13 cellular contexts compared by ENCODE assay signal in the genomic region with DNA sequence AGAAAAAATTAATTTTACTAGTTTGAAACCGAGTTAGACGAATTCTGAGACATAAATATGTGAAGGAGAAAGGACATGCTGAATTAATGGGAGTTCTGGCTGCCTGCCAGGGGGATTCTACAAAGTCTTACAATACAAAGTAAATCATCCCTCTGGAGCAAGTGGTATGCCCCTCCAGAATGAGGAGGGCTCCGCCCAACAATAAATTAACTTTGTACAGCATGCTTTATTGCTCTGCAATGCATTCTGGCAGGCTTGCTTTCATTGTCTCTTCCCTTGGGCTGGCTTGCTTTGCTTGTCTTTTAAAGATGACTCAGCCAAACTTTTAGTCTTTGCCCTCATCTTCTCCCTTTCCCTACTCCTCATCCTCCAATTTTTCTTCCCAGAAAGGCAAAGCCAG. TPM values are rescaled to one million over a fixed set of nuclear protein-coding genes. Genes with fewer than 3 reads are reported as not detected.
DNase-seq lines count a peak whose midpoint lies in the region; ATAC-seq and TF ChIP-seq lines count a peak whose summit lies in the region.
"Had no signal": no experiment of that assay in that cellular context is flagged by ENCODE, and none has a peak within 500 bp of the region (broad histone marks: within the 10 kb centered on the region; RNA-seq: fewer than 3 reads in every experiment).

No MANE protein-coding gene starts in this region.

- no peak overlapping the region for H2AFZ ChIP-seq in HCT116 (ENCODE audit: low read depth, low read length, poor library complexity, severe bottlenecking)
- H2AFZ ChIP-seq in neuron (ENCODE audit: low read depth, low read length): peak overlapping the region; percentile 24

- TF ChIP-seq CTCF in HCT116 (IDR thresholded peaks at IDR 0.05 in 2 of 3, conservative IDR thresholded peaks at IDR 0.05 in 1 of 3; ENCODE audit: borderline replicate concordance in 1 of 3, insufficient read depth in 1 of 3, low read depth in 2 of 3, low read length in 2 of 3) (no peak), body of pancreas (IDR thresholded peaks at IDR 0.05) (no peak)

- H3K4me1 ChIP-seq in HCT116 (ENCODE audit: control insufficient read depth in 1 of 2, insufficient read depth in 2 of 2, low read length in 2 of 2): peaks cover 2 to 10% of the 10 kb centered on the region in 2 experiments; a peak in 2 of 4 replicates
- peaks cover 8% of the 10 kb centered on the region for H3K4me1 ChIP-seq in body of pancreas
- peaks cover 6% of the 10 kb centered on the region for H3K4me1 ChIP-seq in neuron (ENCODE audit: insufficient read depth, low read length)
- H3K4me1 ChIP-seq: prostate gland had no signal

- no peaks in the 10 kb centered on the region for H3K27me3 ChIP-seq in HCT116 (ENCODE audit: insufficient read depth, low read length)
- H3K27me3 ChIP-seq in body of pancreas: no peaks in the 10 kb centered on the region
- H3K27me3 ChIP-seq in neuron (ENCODE audit: insufficient read depth, low read length): no peaks in the 10 kb centered on the region

- H3K9me2 ChIP-seq in HCT116 (ENCODE audit: insufficient read depth): no peaks in the 10 kb centered on the region

- H3K27ac ChIP-seq in HCT116 (ENCODE audit: low read depth, low read length) (no peak overlapping the region), body of pancreas (peak overlapping the region in 3 of 4 donors; percentile 89 to 92 (median 90))

- peak overlapping the region; percentile 70 for H3K4me2 ChIP-seq in HCT116 (ENCODE audit: low read length)

- 33 to 39% methylated on average over 3 of the region's 3 CpGs for WGBS in body of pancreas, 2 donors

- DNase-seq in HCT116 (ENCODE audit: low read depth, low spot score) (no peak), NCI-H2171 treated with DMSO at 0.1 percent for 48 hours (lab: John Stamatoyannopoulos, UW) (peak; percentile 64), body of pancreas (peak; percentile 3 to 22 (median 14))
- DNase-seq in stimulated activated CD4-positive, alpha-beta T cell treated with anti-CD3 and anti-CD28 coated beads, Interleukin-4, amount 100 ng/mL, for 24 hours: no peak
- DNase-seq in activated naive CD4-positive, alpha-beta T cell treated with anti-CD3 and anti-CD28 coated beads, Interleukin-2, amount 50 U/mL, for 72 hours (ENCODE audit: low spot score in 2 of 2): no peak
- DNase-seq: activated T-cell treated with anti-CD3 and anti-CD28 coated beads for 4 hours, esophagus squamous epithelium, IMR-90 had no signal

- intact Hi-C loops in HCT116 (cut with micrococcal nuclease) (no loop called here), body of pancreas (cut with DNase I) (no loop called here)

- H3K9ac ChIP-seq in HCT116 (ENCODE audit: low read length): no peak overlapping the region

- no peaks in the 10 kb centered on the region for H3K36me3 ChIP-seq in HCT116 (ENCODE audit: control insufficient read depth in 1 of 2, insufficient read depth in 2 of 2, low read length in 2 of 2)
- H3K36me3 ChIP-seq in body of pancreas (replicated peaks in 1 of 2; ENCODE audit: insufficient read depth in 1 of 2, low read depth in 2 of 2): no peaks in the 10 kb centered on the region
- no peaks in the 10 kb centered on the region for H3K36me3 ChIP-seq in neuron (ENCODE audit: insufficient read depth, low read length)
- H3K36me3 ChIP-seq: esophagus squamous epithelium, prostate gland had no signal

- no peaks in the 10 kb centered on the region for H4K20me1 ChIP-seq in HCT116 (ENCODE audit: insufficient read depth)

- TF ChIP-seq POLR2A in HCT116 (IDR thresholded peaks at IDR 0.05; ENCODE audit: borderline replicate concordance, extremely low read depth, insufficient read depth, insufficient read length) (no peak), body of pancreas (IDR thresholded peaks at IDR 0.05) (no peak)

- H3K36me3 Mint-ChIP-seq in activated naive CD4-positive, alpha-beta T cell treated with anti-CD3 and anti-CD28 coated beads, Interleukin-2, amount 50 U/mL, for 72 hours: no peaks in the 10 kb centered on the region
- H3K36me3 Mint-ChIP-seq: brain had no signal

- peaks cover 6 to 7% of the 10 kb centered on the region in 2 donors for H3K9me3 Mint-ChIP-seq in activated naive CD4-positive, alpha-beta T cell treated with anti-CD3 and anti-CD28 coated beads, Interleukin-2, amount 50 U/mL, for 72 hours

- no peaks in the 10 kb centered on the region for H3K79me2 ChIP-seq in HCT116 (ENCODE audit: insufficient read depth, low read length)

- RAD21 ChIA-PET in HCT116 (lab: Charles Lee; ENCODE audit: low non-redundant PET in 1 of 2, low total read pairs in 2 of 2, uncharacterized antibody in 2 of 2, unreplicated experiment in 2 of 2): interaction anchor here (0.7 to 2.4 kb wide), 7 partner anchors 23 to 170 kb away, joined by 3 to 24 read pairs (median 7); a partner anchor contains a TSS

- POLR2A ChIA-PET in HCT116 (lab: Charles Lee): interaction anchor here (1.2 to 1.8 kb wide), 4 partner anchors 21 to 157 kb away, joined by 4 to 10 read pairs (median 7); a partner anchor contains a TSS

- H3K4me3 ChIP-seq in HCT116 (replicated peaks in 1 of 2; ENCODE audit: low read depth in 1 of 2, low read length in 2 of 2) (peak overlapping the region; percentile 55 to 56; a peak in 2 of 4 replicates), body of pancreas (peak overlapping the region in 1 of 2 donors; percentile 2), neuron (ENCODE audit: low read length) (peak overlapping the region; percentile 73)

- no peaks in the 10 kb centered on the region for H3K9me3 ChIP-seq in HCT116 (ENCODE audit: control insufficient read depth in 1 of 2, insufficient read depth in 1 of 2, low read depth in 1 of 2, low read length in 2 of 2)
- H3K9me3 ChIP-seq in body of pancreas: no peaks in the 10 kb centered on the region
- H3K9me3 ChIP-seq in neuron (ENCODE audit: low read length): no peaks in the 10 kb centered on the region
- H3K9me3 ChIP-seq: esophagus squamous epithelium, prostate gland had no signal

- ATAC-seq in HCT116 (no peak), body of pancreas (no peak), HG03039 (IDR thresholded peaks at IDR 0.05; ENCODE audit: unreplicated experiment) (no peak)
- no peak for ATAC-seq in activated naive CD4-positive, alpha-beta T cell treated with anti-CD3 and anti-CD28 coated beads, Interleukin-2, amount 50 U/mL, for 72 hours

- CTCF ChIA-PET in HCT116 (lab: Charles Lee): interaction anchor here (0.7 to 2.3 kb wide), 20 partner anchors 11 to 254 kb away, joined by 3 to 50 read pairs (median 4); a partner anchor contains a TSS

- BruUV-seq in HCT116 (replicated peaks; lab: Mats Ljungman, UMichigan): no TSS peak

- TF ChIP-seq RAD21 in HCT116 (IDR thresholded peaks at IDR 0.05; ENCODE audit: low read depth): no peak

- no peak overlapping the region for H3K27ac Mint-ChIP-seq in activated naive CD4-positive, alpha-beta T cell treated with anti-CD3 and anti-CD28 coated beads, Interleukin-2, amount 50 U/mL, for 72 hours

TF ChIP-seq in HCT116, 20 proteins besides CTCF, POLR2A, EP300 and RAD21:
- TF ChIP-seq YY1 (IDR thresholded peaks at IDR 0.05; ENCODE audit: extremely low read depth, insufficient replicate concordance, low read depth, low read length): no peak
- no peak for TF ChIP-seq JUND (IDR thresholded peaks at IDR 0.05)

RNA-seq across cellular contexts. Expression of a gene that starts 11.7 kb away (rescaled TPM):
- total RNA-seq in HCT116 (2021; ENCODE audit: unreplicated experiment) (not detected), body of pancreas (under 1 TPM; 0.26 to 0.66 TPM)
- not detected in 2 replicates for polyA plus RNA-seq in HCT116 (2012)
- not detected for total RNA-seq in activated naive CD4-positive, alpha-beta T cell treated with anti-CD3 and anti-CD28 coated beads, Interleukin-2, amount 50 U/mL, for 72 hours
- total RNA-seq: esophagus squamous epithelium, IMR-90, left lobe of liver, prostate gland had no signal
- polyA plus RNA-seq: IMR-90 had no signal

RNA-seq across cellular contexts. Expression of a gene that starts 54.9 kb away (rescaled TPM):
- total RNA-seq in HCT116 (2021; ENCODE audit: unreplicated experiment) (not detected), body of pancreas (1 to 10 TPM; 1.8 to 2.0 TPM)
- polyA plus RNA-seq in HCT116 (2012): 0.02 TPM in 1 of 2 replicates, not detected in the other
- total RNA-seq in activated naive CD4-positive, alpha-beta T cell treated with anti-CD3 and anti-CD28 coated beads, Interleukin-2, amount 50 U/mL, for 72 hours: not detected

Comparison
In these comparisons a context has a peak if more than half of its experiments do, and no peak if none do; other contexts are left out.
1. DNase-seq: peak in NCI-H2171 treated with DMSO at 0.1 percent for 48 hours (single experiment) and body of pancreas (4 of 4); none in HCT116 (single experiment), stimulated activated CD4-positive, alpha-beta T cell treated with anti-CD3 and anti-CD28 coated beads, Interleukin-4, amount 100 ng/mL, for 24 hours (single experiment) and activated naive CD4-positive, alpha-beta T cell treated with anti-CD3 and anti-CD28 coated beads, Interleukin-2, amount 50 U/mL, for 72 hours (0 of 2).